Comparison of ENCODE assay signal across 1 cellular context in genomic region chr4:42391981-42392380, GRCh38.
TF ChIP-seq lines count a peak whose summit lies in the region.

No MANE protein-coding gene starts in this region.

TF ChIP-seq in H1, 55 proteins besides CTCF, POLR2A, EP300 and RAD21:
- no peak for TF ChIP-seq USF2 (IDR thresholded peaks at IDR 0.05; ENCODE audit: low read length)
- TF ChIP-seq GABPA (IDR thresholded peaks at IDR 0.05; ENCODE audit: borderline replicate concordance, insufficient read depth, low read length) = no peak
- no peak for TF ChIP-seq MAFK (IDR thresholded peaks at IDR 0.05; ENCODE audit: low read depth, low read length)
- TF ChIP-seq HDAC2 (IDR thresholded peaks at IDR 0.05; ENCODE audit: borderline replicate concordance in 1 of 2, low read depth in 2 of 2, low read length in 2 of 2) = no peak
- no peak for TF ChIP-seq EGR1 (IDR thresholded peaks at IDR 0.05; ENCODE audit: borderline replicate concordance, low read depth, low read length)
